ENCODE assay signal across 14 cellular contexts in the genomic region with DNA sequence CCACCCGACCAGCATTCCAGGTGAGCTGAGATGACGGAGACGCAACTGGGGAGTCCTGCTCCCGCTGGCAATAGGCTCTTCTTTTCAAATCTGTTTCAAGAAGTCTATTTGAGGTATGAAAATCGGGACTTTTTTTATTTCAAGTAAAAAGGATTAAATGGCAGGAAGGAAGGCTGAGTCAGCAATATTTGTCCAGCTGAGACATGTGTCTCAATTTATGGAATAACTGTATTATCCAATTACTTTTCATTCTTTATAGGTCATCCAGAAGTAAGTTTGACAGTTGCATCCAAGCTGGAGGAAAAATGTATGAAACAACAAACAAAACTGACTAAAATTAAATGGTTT.
A peak's percentile ranks its signal among the peaks of the same experiment; 100 is the strongest.
DNase-seq lines count a peak whose midpoint lies in the region; ATAC-seq, FAIRE-seq and TF ChIP-seq lines count a peak whose summit lies in the region.
"Had no signal": no experiment of that assay in that cellular context is flagged by ENCODE, and none has a peak within 500 bp of the region (broad histone marks: within the 10 kb centered on the region; RNA-seq: fewer than 3 reads in every experiment).

No MANE protein-coding gene starts in this region.

- H2AK5ac ChIP-seq in H1 (ENCODE audit: low read depth, low read length), result no peak overlapping the region

- no peaks in the 10 kb centered on the region for H3K27me3 ChIP-seq in Panc1 (ENCODE audit: control insufficient read depth, insufficient read depth, low read length)
- no peaks in the 10 kb centered on the region for H3K27me3 ChIP-seq in H1 (replicated peaks in 1 of 4; ENCODE audit: control insufficient read depth in 3 of 4, extremely low read depth in 1 of 4, insufficient read depth in 3 of 4, low read length in 3 of 4)
- H3K27me3 ChIP-seq in lung (ENCODE audit: control insufficient read depth, insufficient read depth), result no peaks in the 10 kb centered on the region
- no peaks in the 10 kb centered on the region for H3K27me3 ChIP-seq in upper lobe of right lung
- H3K27me3 ChIP-seq: heart right ventricle had no signal

- H3K9ac ChIP-seq in H1 (replicated peaks in 1 of 4; ENCODE audit: extremely low read depth in 1 of 4, low read depth in 3 of 4, low read length in 3 of 4), result no peak overlapping the region

- BruUV-seq in Panc1 (replicated peaks; lab: Mats Ljungman, UMichigan), result no TSS peak

- no peak overlapping the region for H2BK120ac ChIP-seq in H1 (replicated peaks; ENCODE audit: low read depth, low read length)

- no peaks in the 10 kb centered on the region for H3K79me2 ChIP-seq in H1 (ENCODE audit: control insufficient read depth in 1 of 2, insufficient read depth in 2 of 2, low read length in 2 of 2)

- DNase-seq in Panc1 (ENCODE audit: low read depth, low spot score) (no peak), H1 (ENCODE audit: low read depth in 1 of 2, low spot score in 2 of 2) (no peak), lung (ENCODE audit: low spot score) (no peak), upper lobe of right lung (no peak), NCI-H187 (lab: John Stamatoyannopoulos, UW) (no peak), amniotic stem cell (lab: John Stamatoyannopoulos, UW) (no peak), NCI-H2081 (lab: John Stamatoyannopoulos, UW) (no peak)
- DNase-seq: activated CD4-positive, alpha-beta T cell treated with anti-CD3 and anti-CD28 coated beads, Interleukin-2, amount 50 U/mL, for 48 hours; activated naive CD8-positive, alpha-beta T cell treated with anti-CD3 and anti-CD28 coated beads, Interleukin-2, amount 50 U/mL, for 24 hours; DMS79 treated with DMSO at 0.1 percent for 48 hours; MM.1S; NCI-H1694 treated with DMSO at 0.1 percent for 48 hours; NCI-H510A had no signal

- H3K4me1 ChIP-seq in Panc1 (ENCODE audit: control insufficient read depth, insufficient read depth, low read length) (peaks cover 6% of the 10 kb centered on the region; the same call in 1 of the 2 replicates), H1 (replicated peaks in 1 of 4; ENCODE audit: control insufficient read depth in 3 of 4, insufficient read depth in 4 of 4, low read length in 3 of 4) (no peaks in the 10 kb centered on the region), lung (ENCODE audit: control insufficient read depth in 2 of 2, insufficient read depth in 2 of 2, low read length in 2 of 2) (no peaks in the 10 kb centered on the region), upper lobe of right lung (no peaks in the 10 kb centered on the region)

- H3K4me2 ChIP-seq in H1 (ENCODE audit: insufficient read depth in 1 of 2, low read depth in 2 of 2, low read length in 2 of 2), result no peak overlapping the region

- no peak overlapping the region for H4K8ac ChIP-seq in H1 (ENCODE audit: extremely low read depth, insufficient read depth, low read length)

- H3K9me3 ChIP-seq in Panc1 (ENCODE audit: control insufficient read depth, insufficient read depth, low read depth, low read length) (no peaks in the 10 kb centered on the region), H1 (ENCODE audit: insufficient read depth in 2 of 2, low read depth in 1 of 2, low read length in 1 of 2) (no peaks in the 10 kb centered on the region), lung (ENCODE audit: control insufficient read depth in 2 of 2, insufficient read depth in 1 of 2, low read length in 1 of 2) (no peaks in the 10 kb centered on the region), upper lobe of right lung (no peaks in the 10 kb centered on the region)

- H3K4me3 ChIP-seq in Panc1 (ENCODE audit: low read depth in 2 of 2, low read length in 2 of 2) (no peak overlapping the region), H1 (ENCODE audit: extremely low read depth in 1 of 4, insufficient read depth in 2 of 4, low read depth in 3 of 4, low read length in 4 of 4) (no peak overlapping the region), lung (no peak overlapping the region), upper lobe of right lung (no peak overlapping the region)
- H3K4me3 ChIP-seq: heart right ventricle had no signal

- H3K23me2 ChIP-seq in H1 (ENCODE audit: low read depth, low read length), result no peaks in the 10 kb centered on the region

- 92% methylated on average over 5 of the region's 5 CpGs; no CpG with 5 or more reads in 1 of the 2 experiments for WGBS in H1 (ENCODE audit: extremely low coverage in 1 of 2, insufficient coverage in 1 of 2, insufficient read length in 1 of 2, insufficient replicate concordance in 2 of 2, low coverage in 1 of 2, low lambda C conversion rate in 2 of 2, missing lambda C conversion rate in 1 of 2), 2 experiments
- 57 to 67% methylated on average over 5 of the region's 5 CpGs for WGBS in lung, 2 donors

- TF ChIP-seq RAD21 in H1 (IDR thresholded peaks at IDR 0.05 in 1 of 2, conservative IDR thresholded peaks at IDR 0.05 in 1 of 2; ENCODE audit: low read depth in 2 of 2, low read length in 2 of 2), result no peak

- no peak overlapping the region for H2BK5ac ChIP-seq in H1 (ENCODE audit: low read depth, low read length)

- no peak overlapping the region for H3K4ac ChIP-seq in H1 (replicated peaks; ENCODE audit: insufficient read length, low read depth, low read length)

- TF ChIP-seq POLR2A in H1 (IDR thresholded peaks at IDR 0.05; ENCODE audit: control extremely low read depth in 1 of 2, low read depth in 2 of 2, low read length in 2 of 2), result no peak

- POLR2A ChIA-PET in Panc1 (lab: Charles Lee) (no interaction called here), H1 (lab: Charles Lee; ENCODE audit: partially characterized antibody) (no interaction called here)

- TF ChIP-seq CTCF in Panc1 (IDR thresholded peaks at IDR 0.05) (no peak), H1 (IDR thresholded peaks at IDR 0.05; ENCODE audit: control extremely low read depth in 1 of 3, insufficient read depth in 1 of 3, low read depth in 1 of 3, low read length in 3 of 3) (no peak), lung (IDR thresholded peaks at IDR 0.05; ENCODE audit: control extremely low read depth, extremely low read depth) (no peak), upper lobe of right lung (IDR thresholded peaks at IDR 0.05) (no peak)

- H3K27ac ChIP-seq in Panc1 (ENCODE audit: low read length), result peak overlapping the region; percentile 1; the same call in 1 of the 2 replicates
- no peak overlapping the region for H3K27ac ChIP-seq in H1 (ENCODE audit: low read depth, low read length)
- H3K27ac ChIP-seq in lung (ENCODE audit: low read depth in 1 of 2, low read length in 1 of 2), result peak overlapping the region in 1 of 2 donors; percentile 43
- peak overlapping the region; percentile 40 for H3K27ac ChIP-seq in upper lobe of right lung

- no peak overlapping the region for H2BK12ac ChIP-seq in H1 (ENCODE audit: low read depth, low read length)

- no peak overlapping the region for H4K5ac ChIP-seq in H1 (ENCODE audit: insufficient read length, low read depth, low read length)

- H2BK15ac ChIP-seq in H1 (ENCODE audit: low read length), result no peak overlapping the region

- CTCF ChIA-PET in Panc1 (lab: Charles Lee) (no interaction called here), H1 (lab: Charles Lee; ENCODE audit: partially characterized antibody) (interaction anchor here (0.6 to 1.7 kb wide), 3 partner anchors 18 to 268 kb away, joined by 3 to 4 read pairs (median 4); no protein-coding TSS in a partner anchor)

- ATAC-seq in Panc1, result no peak
- peak; percentile 41 for ATAC-seq in lung (ENCODE audit: insufficient read depth, low FRiP score)
- ATAC-seq in upper lobe of right lung, result no peak
- ATAC-seq: activated naive CD8-positive, alpha-beta T cell treated with anti-CD3 and anti-CD28 coated beads, Interleukin-2, amount 50 U/mL, for 24 hours had no signal

- H2BK20ac ChIP-seq in H1 (ENCODE audit: low read length), result no peak overlapping the region

- H3K23ac ChIP-seq in H1 (ENCODE audit: insufficient read length), result no peak overlapping the region

- intact Hi-C loops in Panc1 (cut with micrococcal nuclease; ENCODE audit: unreplicated experiment), result no loop called here
- intact Hi-C loops in upper lobe of right lung (cut with DNase I), result no loop called here

- no peaks in the 10 kb centered on the region for H3K79me1 ChIP-seq in H1 (ENCODE audit: low read depth, low read length)

- no peak overlapping the region for H3K56ac ChIP-seq in H1 (replicated peaks; ENCODE audit: insufficient read length, low read depth, low read length)

- TF ChIP-seq EP300 in H1 (IDR thresholded peaks at IDR 0.05; ENCODE audit: borderline replicate concordance in 1 of 2, low read depth in 2 of 2, low read length in 2 of 2), result no peak

- H3K18ac ChIP-seq in H1 (ENCODE audit: extremely low read depth, low read length), result no peak overlapping the region

- H4K20me1 ChIP-seq in H1 (replicated peaks in 1 of 2; ENCODE audit: control insufficient read depth in 1 of 2, insufficient read depth in 2 of 2, low read length in 2 of 2), result no peaks in the 10 kb centered on the region

- H4K91ac ChIP-seq in H1 (replicated peaks; ENCODE audit: insufficient read length, low read length), result no peak overlapping the region

- no peaks in the 10 kb centered on the region for H3K36me3 ChIP-seq in Panc1 (ENCODE audit: control insufficient read depth, insufficient read depth, low read length)
- H3K36me3 ChIP-seq in H1 (ENCODE audit: control insufficient read depth in 2 of 4, insufficient read depth in 4 of 4, low read length in 3 of 4), result no peaks in the 10 kb centered on the region
- no peaks in the 10 kb centered on the region for H3K36me3 ChIP-seq in lung (ENCODE audit: control insufficient read depth in 2 of 2, insufficient read depth in 2 of 2, low read length in 2 of 2)
- no peaks in the 10 kb centered on the region for H3K36me3 ChIP-seq in upper lobe of right lung
- H3K36me3 ChIP-seq: heart right ventricle had no signal

- no peak overlapping the region for H2AFZ ChIP-seq in H1 (ENCODE audit: low read length)

- no peak overlapping the region for H3K14ac ChIP-seq in H1 (ENCODE audit: insufficient read length)

- in situ Hi-C loops in Panc1 (cut with HindIII; ENCODE audit: low pct_unique_long_range_greater_than_20kb, low sequenced_read_pairs), result no loop called here

- no peak for FAIRE-seq in H1 (lab: Jason Lieb, UNC)

TF ChIP-seq in H1, 55 proteins besides CTCF, POLR2A, EP300 and RAD21:
- TF ChIP-seq HDAC2 (IDR thresholded peaks at IDR 0.05; ENCODE audit: borderline replicate concordance in 1 of 2, low read depth in 2 of 2, low read length in 2 of 2) (no peak), BCL11A (IDR thresholded peaks at IDR 0.05; ENCODE audit: low read depth in 2 of 2, low read length in 2 of 2) (no peak), MAFK (IDR thresholded peaks at IDR 0.05; ENCODE audit: low read depth, low read length) (peak; percentile 95)
